8 cellular contexts compared by ENCODE assay signal in the genomic region with DNA sequence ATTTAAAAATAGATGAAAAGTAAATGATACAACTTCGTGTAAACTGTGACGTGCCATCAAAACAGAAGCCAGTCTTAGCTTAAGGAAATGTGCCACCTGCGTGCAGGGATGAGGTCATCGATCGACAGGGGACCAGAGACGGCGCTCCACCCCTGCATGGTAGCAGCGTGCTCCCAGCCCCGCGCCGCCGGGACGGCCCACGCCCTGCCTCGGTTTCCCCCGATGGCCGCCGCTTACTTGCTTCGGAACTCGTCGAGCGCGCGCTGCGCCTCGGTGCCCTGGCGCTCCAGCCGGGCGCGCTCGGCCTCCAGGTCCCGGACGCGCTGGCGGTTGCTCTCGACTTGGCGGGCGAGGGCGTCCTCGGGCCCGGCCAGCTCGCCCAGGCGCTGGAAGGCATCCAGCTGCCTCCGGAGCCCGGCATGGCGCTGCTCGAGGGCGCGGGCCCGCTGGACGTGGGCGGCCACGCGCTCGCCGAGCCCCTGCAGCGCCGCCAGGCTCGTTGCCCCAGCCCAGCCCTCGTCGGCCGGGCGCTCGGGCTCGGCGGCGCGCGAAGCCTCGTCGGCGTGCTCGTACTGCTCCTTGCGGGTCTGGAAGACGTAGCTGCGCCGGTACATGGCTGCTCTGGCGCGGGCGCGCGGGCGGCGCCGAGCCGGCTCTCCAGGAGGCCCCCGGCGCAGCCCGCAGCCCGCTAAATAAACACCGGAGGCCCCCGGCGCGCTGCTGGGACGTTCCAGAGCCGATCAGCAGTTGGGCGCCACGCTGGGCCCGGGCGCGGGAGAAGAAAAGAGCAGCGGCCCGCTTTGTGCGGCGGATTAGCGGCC. TPM values are rescaled to one million over a fixed set of nuclear protein-coding genes. Genes with fewer than 3 reads are reported as not detected.
DNase-seq lines count a peak whose midpoint lies in the region; ATAC-seq and TF ChIP-seq lines count a peak whose summit lies in the region.

Gene BFSP1 (minus strand): TSS at position 664 of the 821 bp plus-strand sequence. CDS start 50 bp downstream, at position 614.

- H3K9me3 ChIP-seq in A673 (ENCODE audit: low read depth, low read length, poor library complexity, severe bottlenecking), result no peaks in the 10 kb centered on the region
- H3K9me3 ChIP-seq in liver (ENCODE audit: control insufficient read depth in 4 of 4, low read length in 3 of 4), result no peaks in the 10 kb centered on the region

- BruUV-seq in A673 (replicated peaks; lab: Mats Ljungman, UMichigan), result no TSS peak

- no peak for TF ChIP-seq RAD21 in liver (IDR thresholded peaks at IDR 0.05)

- CTCF ChIA-PET in A673 (lab: Charles Lee), result interaction anchor here (0.7 kb wide), 1 partner anchor 148 kb away, joined by 20 read pairs; no protein-coding TSS in a partner anchor

- peak within 1 kb of the TSS in 1 of 2 donors; percentile 41 for H3K9ac ChIP-seq in liver (ENCODE audit: low read depth in 1 of 2, low read length in 2 of 2)

- intact Hi-C loops in A673 (cut with micrococcal nuclease; ENCODE audit: unreplicated experiment), result loop anchor here (5.0 to 10.0 kb wide), 4 partner anchors 154 to 729 kb away; partner anchors contain the start of genes MGME1, RRBP1 and SNX5

- peaks cover 23% of the 10 kb centered on the region for H3K4me1 ChIP-seq in A673 (ENCODE audit: insufficient read depth, low read length, poor library complexity, severe bottlenecking)
- peaks cover 0 to 8% (median 6%) of the 10 kb centered on the region in 4 donors for H3K4me1 ChIP-seq in liver (ENCODE audit: control insufficient read depth in 4 of 4, insufficient read depth in 4 of 4, low read length in 3 of 4)

- peak; percentile 55 for ATAC-seq in GM18511 (IDR thresholded peaks at IDR 0.05; ENCODE audit: unreplicated experiment)

- H3K27ac ChIP-seq in A673 (ENCODE audit: low read depth, low read length, poor library complexity, severe bottlenecking), result peak within 1 kb of the TSS; percentile 88
- peak within 1 kb of the TSS; percentile 8 to 61 for H3K27ac ChIP-seq in liver (ENCODE audit: low read depth in 1 of 2, low read length in 2 of 2)

- TF ChIP-seq CTCF in A673 (conservative IDR thresholded peaks at IDR 0.05; ENCODE audit: low read depth, low read length) (no peak), liver (IDR thresholded peaks at IDR 0.05; ENCODE audit: low read depth, low read length, missing input control) (no peak)

- H3K27me3 ChIP-seq in A673 (replicated peaks; ENCODE audit: insufficient read depth, low read depth, low read length, poor library complexity) (no peaks in the 10 kb centered on the region), liver (ENCODE audit: control insufficient read depth in 4 of 4, insufficient read depth in 4 of 4, low read length in 3 of 4) (no peaks in the 10 kb centered on the region)

- H3K4me3 ChIP-seq in A673 (ENCODE audit: low read depth, low read length, poor library complexity, severe bottlenecking) (peak within 1 kb of the TSS; percentile 57), liver (ENCODE audit: low read depth in 1 of 3, low read length in 3 of 3) (peak within 1 kb of the TSS; percentile 48 to 68 (median 53))

- POLR2A ChIA-PET in A673 (lab: Charles Lee; ENCODE audit: low non-redundant PET), result no interaction called here

- H3K36me3 ChIP-seq in A673 (ENCODE audit: insufficient read depth, low read length, poor library complexity, severe bottlenecking), result no peaks in the 10 kb centered on the region
- H3K36me3 ChIP-seq in liver (ENCODE audit: control insufficient read depth in 4 of 4, insufficient read depth in 3 of 4, low read depth in 1 of 4, low read length in 3 of 4), result no peaks in the 10 kb centered on the region

- peak; percentile 79 for DNase-seq in A673 (ENCODE audit: low spot score)
- DNase-seq in NCI-H2107 (lab: John Stamatoyannopoulos, UW), result peak; percentile 13
- peak; percentile 64 for DNase-seq in activated CD4-positive, alpha-beta T cell treated with anti-CD3 and anti-CD28 coated beads for 48 hours
- peak; percentile 41 for DNase-seq in dedifferentiated amniotic fluid mesenchymal stem cell (ENCODE audit: extremely low spot score)
- DNase-seq in stimulated activated CD4-positive, alpha-beta T cell treated with anti-CD3 and anti-CD28 coated beads, Interleukin-4, amount 100 ng/mL, for 1 hour, result peak; percentile 50
- DNase-seq in NCI-H187 treated with DMSO at 0.1 percent for 48 hours (lab: John Stamatoyannopoulos, UW), result no peak

- WGBS in liver, result 1% methylated on average over 106 of the region's 106 CpGs

TF ChIP-seq in liver, 16 proteins besides CTCF, POLR2A, EP300 and RAD21:
- TF ChIP-seq FOXA1 (IDR thresholded peaks at IDR 0.05), result no peak
- no peak for TF ChIP-seq REST (IDR thresholded peaks at IDR 0.05)
- TF ChIP-seq FOXA2 (IDR thresholded peaks at IDR 0.05), result no peak
- TF ChIP-seq, protein P1, sequence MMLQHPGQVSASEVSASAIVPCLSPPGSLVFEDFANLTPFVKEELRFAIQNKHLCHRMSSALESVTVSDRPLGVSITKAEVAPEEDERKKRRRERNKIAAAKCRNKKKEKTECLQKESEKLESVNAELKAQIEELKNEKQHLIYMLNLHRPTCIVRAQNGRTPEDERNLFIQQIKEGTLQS (IDR thresholded peaks at IDR 0.05), result no peak

RNA-seq across cellular contexts. Expression of gene BFSP1, which starts in this region (rescaled TPM):
- total RNA-seq in A673 (2021) (6.1 and 7.4 TPM in 2 replicates), liver (under 1 TPM; 0.17 to 0.28 TPM)
- polyA plus RNA-seq in liver, result under 1 TPM; 0.14 to 0.25 TPM
